ENCODE assay signal across 9 cellular contexts in genomic region chr13:51923983-51924539, GRCh38.
A peak's percentile ranks its signal among the peaks of the same experiment; 100 is the strongest.
DNase-seq lines count a peak whose midpoint lies in the region; ATAC-seq and TF ChIP-seq lines count a peak whose summit lies in the region.
"Had no signal": no experiment of that assay in that cellular context is flagged by ENCODE, and none has a peak within 500 bp of the region (broad histone marks: within the 10 kb centered on the region; RNA-seq: fewer than 3 reads in every experiment).

No MANE protein-coding gene starts in this region.

- DNase-seq in MCF 10A (ENCODE audit: unreplicated experiment) (peak; percentile 31), breast epithelium (ENCODE audit: low spot score in 2 of 2) (no peak), MM.1S (no peak), endothelial cell (ENCODE audit: low spot score) (peak; percentile 35), transverse colon (no peak), NCI-H1048 (lab: John Stamatoyannopoulos, UW) (no peak)
- no peak for DNase-seq in activated T-helper 2 cell treated with anti-CD3 and anti-CD28 coated beads, Interferon-gamma antibody, Interleukin-2, Interleukin-4, amounts not matched to agents 10 μg/mL and 5 μg/mL and 100 μg/mL, durations not matched to agents 14 hours and 24 hours and 36 hours (ENCODE audit: low spot score)

- POLR2A ChIA-PET in MCF 10A (lab: Yijun Ruan, JAX), result no interaction called here

- no peaks in the 10 kb centered on the region for H3K9me2 ChIP-seq in MM.1S (replicated peaks; ENCODE audit: insufficient read depth, low read length)

- peak; percentile 15 for TF ChIP-seq CTCF in MCF 10A (IDR thresholded peaks at IDR 0.05; ENCODE audit: unreplicated experiment)
- peak in 1 of 3 donors; percentile 10 for TF ChIP-seq CTCF in breast epithelium (IDR thresholded peaks at IDR 0.05)
- TF ChIP-seq CTCF in MM.1S (IDR thresholded peaks at IDR 0.05; ENCODE audit: low read length), result peak; percentile 18; the same call in 1 of the 2 replicates
- peak; percentile 59 for TF ChIP-seq CTCF in endothelial cell (IDR thresholded peaks at IDR 0.05; ENCODE audit: unreplicated experiment)
- TF ChIP-seq CTCF in transverse colon (IDR thresholded peaks at IDR 0.05), result peak in 4 of 5 experiments; percentile 17 to 39 (median 21)

- 71 to 93% methylated on average over 3 of the region's 3 CpGs for WGBS in transverse colon (ENCODE audit: low coverage in 1 of 2), 2 donors

- no peaks in the 10 kb centered on the region for H3K4me1 Mint-ChIP-seq in MCF 10A (ENCODE audit: insufficient read depth, unreplicated experiment)
- peaks cover 8% of the 10 kb centered on the region for H3K4me1 Mint-ChIP-seq in endothelial cell (ENCODE audit: unreplicated experiment)
- H3K4me1 Mint-ChIP-seq in activated T-helper 2 cell treated with anti-CD3 and anti-CD28 coated beads, Interferon-gamma antibody, Interleukin-2, Interleukin-4, amounts not matched to agents 10 μg/mL and 5 μg/mL and 100 μg/mL, durations not matched to agents 14 hours and 24 hours and 36 hours (ENCODE audit: low read depth), result peaks cover 28% of the 10 kb centered on the region

- BruUV-seq in MCF 10A (replicated peaks; lab: Mats Ljungman, UMichigan), result no TSS peak

- CTCF ChIA-PET in MCF 10A (lab: Yijun Ruan, JAX), result interaction anchor here (0.5 to 6.2 kb wide), 2 partner anchors 29 to 217 kb away, joined by 3 to 21 read pairs; no protein-coding TSS in a partner anchor

- H3K4me3 Mint-ChIP-seq in MCF 10A (ENCODE audit: unreplicated experiment) (no peak overlapping the region), endothelial cell (ENCODE audit: unreplicated experiment) (no peak overlapping the region)
- no peak overlapping the region for H3K4me3 Mint-ChIP-seq in activated T-helper 2 cell treated with anti-CD3 and anti-CD28 coated beads, Interferon-gamma antibody, Interleukin-2, Interleukin-4, amounts not matched to agents 10 μg/mL and 5 μg/mL and 100 μg/mL, durations not matched to agents 14 hours and 24 hours and 36 hours (ENCODE audit: low read depth)

- in situ Hi-C loops in transverse colon (cut with MboI; ENCODE audit: low pct_ligation_motif_present in 1 of 4, low pct_unique_long_range_greater_than_20kb in 1 of 4, low sequenced_read_pairs in 3 of 4), result no loop called here

- no peak for TF ChIP-seq EP300 in transverse colon (IDR thresholded peaks at IDR 0.05; ENCODE audit: low read depth)

- no peak overlapping the region for H3K4me3 ChIP-seq in breast epithelium
- H3K4me3 ChIP-seq in MM.1S (ENCODE audit: low read length), result no peak overlapping the region
- H3K4me3 ChIP-seq in transverse colon, result no peak overlapping the region
- H3K4me3 ChIP-seq: HAP-1 had no signal

- H3K27ac Mint-ChIP-seq in MCF 10A (ENCODE audit: low read depth, unreplicated experiment), result no peak overlapping the region
- H3K27ac Mint-ChIP-seq in endothelial cell (ENCODE audit: unreplicated experiment), result no peak overlapping the region
- H3K27ac Mint-ChIP-seq in activated T-helper 2 cell treated with anti-CD3 and anti-CD28 coated beads, Interferon-gamma antibody, Interleukin-2, Interleukin-4, amounts not matched to agents 10 μg/mL and 5 μg/mL and 100 μg/mL, durations not matched to agents 14 hours and 24 hours and 36 hours, result no peak overlapping the region

- no peaks in the 10 kb centered on the region for H3F3A ChIP-seq in MM.1S (ENCODE audit: insufficient read depth, low read length)

- H3K27me3 Mint-ChIP-seq in MCF 10A (ENCODE audit: insufficient read depth, unreplicated experiment) (no peaks in the 10 kb centered on the region), endothelial cell (ENCODE audit: unreplicated experiment) (no peaks in the 10 kb centered on the region)
- peaks cover 4% of the 10 kb centered on the region for H3K27me3 Mint-ChIP-seq in activated T-helper 2 cell treated with anti-CD3 and anti-CD28 coated beads, Interferon-gamma antibody, Interleukin-2, Interleukin-4, amounts not matched to agents 10 μg/mL and 5 μg/mL and 100 μg/mL, durations not matched to agents 14 hours and 24 hours and 36 hours (ENCODE audit: low read depth)

- H3K79me2 ChIP-seq in MM.1S (ENCODE audit: low read length), result no peaks in the 10 kb centered on the region

- H3K36me3 Mint-ChIP-seq in MCF 10A (ENCODE audit: insufficient read depth, unreplicated experiment) (no peaks in the 10 kb centered on the region), endothelial cell (ENCODE audit: low read depth, unreplicated experiment) (peaks cover 23% of the 10 kb centered on the region)
- no peaks in the 10 kb centered on the region for H3K36me3 Mint-ChIP-seq in activated T-helper 2 cell treated with anti-CD3 and anti-CD28 coated beads, Interferon-gamma antibody, Interleukin-2, Interleukin-4, amounts not matched to agents 10 μg/mL and 5 μg/mL and 100 μg/mL, durations not matched to agents 14 hours and 24 hours and 36 hours (ENCODE audit: low read depth)

- H3K4me1 ChIP-seq in breast epithelium (no peaks in the 10 kb centered on the region), MM.1S (ENCODE audit: low read length) (no peaks in the 10 kb centered on the region), transverse colon (no peaks in the 10 kb centered on the region)
- H3K4me1 ChIP-seq: HAP-1 had no signal

- H3K9me3 Mint-ChIP-seq in MCF 10A (ENCODE audit: unreplicated experiment) (no peaks in the 10 kb centered on the region), endothelial cell (ENCODE audit: unreplicated experiment) (no peaks in the 10 kb centered on the region)
- H3K9me3 Mint-ChIP-seq in activated T-helper 2 cell treated with anti-CD3 and anti-CD28 coated beads, Interferon-gamma antibody, Interleukin-2, Interleukin-4, amounts not matched to agents 10 μg/mL and 5 μg/mL and 100 μg/mL, durations not matched to agents 14 hours and 24 hours and 36 hours, result no peaks in the 10 kb centered on the region

- no peaks in the 10 kb centered on the region for H3K36me3 ChIP-seq in breast epithelium
- no peaks in the 10 kb centered on the region for H3K36me3 ChIP-seq in MM.1S (replicated peaks; ENCODE audit: insufficient read depth, low read length)
- no peaks in the 10 kb centered on the region for H3K36me3 ChIP-seq in transverse colon
- H3K36me3 ChIP-seq: HAP-1 had no signal

- H3K27me3 ChIP-seq in breast epithelium (no peaks in the 10 kb centered on the region), MM.1S (replicated peaks; ENCODE audit: insufficient read depth, low read length) (no peaks in the 10 kb centered on the region), transverse colon (no peaks in the 10 kb centered on the region)

- H3K4me2 ChIP-seq in MM.1S (ENCODE audit: low read depth, low read length), result no peak overlapping the region

- no peak overlapping the region for H2AFZ ChIP-seq in MM.1S (ENCODE audit: low read length)

- H3K9me3 ChIP-seq in breast epithelium, result no peaks in the 10 kb centered on the region
- no peaks in the 10 kb centered on the region for H3K9me3 ChIP-seq in MM.1S (replicated peaks; ENCODE audit: insufficient read depth, low read length)
- no peaks in the 10 kb centered on the region for H3K9me3 ChIP-seq in transverse colon
- H3K9me3 ChIP-seq: HAP-1 had no signal

- H4K20me1 ChIP-seq in MM.1S (ENCODE audit: insufficient read depth, low read length), result no peaks in the 10 kb centered on the region

- no peak overlapping the region for H3K27ac ChIP-seq in breast epithelium
- no peak overlapping the region for H3K27ac ChIP-seq in MM.1S (ENCODE audit: low read length)
- no peak overlapping the region for H3K27ac ChIP-seq in transverse colon

- no peak overlapping the region for H3K9ac ChIP-seq in MM.1S (ENCODE audit: low read length)

- TF ChIP-seq POLR2A in breast epithelium (IDR thresholded peaks at IDR 0.05) (no peak), transverse colon (IDR thresholded peaks at IDR 0.05) (no peak)

- intact Hi-C loops in MCF 10A (cut with micrococcal nuclease) (no loop called here), breast epithelium (cut with DNase I; ENCODE audit: low total_unique reads) (no loop called here), transverse colon (cut with DNase I; ENCODE audit: low total_unique reads) (no loop called here)
- intact Hi-C loops in activated T-helper 2 cell treated with anti-CD3 and anti-CD28 coated beads, Interferon-gamma antibody, Interleukin-2, Interleukin-4, amounts not matched to agents 10 μg/mL and 5 μg/mL and 100 μg/mL, durations not matched to agents 14 hours and 24 hours and 36 hours (cut with micrococcal nuclease), result no loop called here

- ATAC-seq in HG03097 (IDR thresholded peaks at IDR 0.05; ENCODE audit: low FRiP score, unreplicated experiment), result no peak

Comparison
In these comparisons a context has a peak if more than half of its experiments do, and no peak if none do; other contexts are left out.
1. DNase-seq: peak in MCF 10A (single experiment) and endothelial cell (single experiment); none in breast epithelium (0 of 2), MM.1S (single experiment), transverse colon (single experiment), activated T-helper 2 cell treated with anti-CD3 and anti-CD28 coated beads, Interferon-gamma antibody, Interleukin-2, Interleukin-4, amounts not matched to agents 10 μg/mL and 5 μg/mL and 100 μg/mL, durations not matched to agents 14 hours and 24 hours and 36 hours (single experiment) and NCI-H1048 (single experiment).